22 cellular contexts compared by ENCODE assay signal in the genomic region with DNA sequence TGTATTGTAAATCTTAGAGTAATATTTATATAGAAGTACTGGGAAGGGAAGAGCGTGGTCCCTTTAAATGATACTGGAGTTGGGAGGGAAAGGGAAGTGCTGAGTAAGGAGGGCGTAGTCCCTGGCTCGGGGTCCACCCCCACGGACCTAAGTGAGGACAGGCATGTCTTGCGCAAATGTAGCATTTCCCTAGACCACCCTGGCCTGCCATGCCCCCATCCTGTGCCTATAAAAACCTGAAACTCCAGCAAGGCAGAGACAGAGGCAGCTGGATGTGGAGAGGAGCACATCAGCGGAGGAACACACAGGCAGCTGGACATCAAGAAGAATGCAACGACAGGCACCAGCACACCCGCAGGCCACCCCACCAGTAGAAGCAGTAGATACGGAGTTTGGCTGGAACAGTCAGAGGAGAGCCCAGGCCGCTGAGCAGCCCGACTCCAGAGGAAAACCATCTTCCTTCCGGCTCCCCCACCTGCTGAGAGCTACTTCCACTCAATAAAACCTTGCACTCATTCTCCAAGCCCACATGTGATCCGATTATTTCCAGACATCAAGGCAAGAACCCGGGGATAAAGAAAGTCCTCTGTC.
DNase-seq lines count a peak whose midpoint lies in the region; ATAC-seq, FAIRE-seq and TF ChIP-seq lines count a peak whose summit lies in the region.
"Had no signal": no experiment of that assay in that cellular context is flagged by ENCODE, and none has a peak within 500 bp of the region (broad histone marks: within the 10 kb centered on the region; RNA-seq: fewer than 3 reads in every experiment).

No MANE protein-coding gene starts in this region.

- H3K27ac Mint-ChIP-seq in endodermal cell = no peak overlapping the region
- H3K27ac Mint-ChIP-seq in CD8-positive, alpha-beta memory T cell = no peak overlapping the region
- H3K27ac Mint-ChIP-seq: CD4-positive, alpha-beta T cell had no signal

- intact Hi-C loops in HepG2 (cut with micrococcal nuclease; ENCODE audit: unreplicated experiment) = no loop called here
- intact Hi-C loops in right lobe of liver (cut with DNase I) = no loop called here
- intact Hi-C loops in left colon (cut with DNase I, micrococcal nuclease) = no loop called here

- WGBS in HepG2 (ENCODE audit: low lambda C conversion rate) = 20% methylated on average over 9 of the region's 14 CpGs
- WGBS in right lobe of liver (ENCODE audit: insufficient coverage, low coverage, low lambda C conversion rate, missing lambda C conversion rate) = 61% methylated on average over 8 of the region's 14 CpGs
- WGBS in endodermal cell (ENCODE audit: insufficient coverage in 1 of 2, insufficient read length in 1 of 2), 2 experiments = 90 to 96% methylated on average over 7 to 14 of the region's 14 CpGs

- CTCF ChIA-PET in HepG2 (lab: Yijun Ruan, JAX; ENCODE audit: low intra/inter-chr PET ratio, low total read pairs) = no interaction called here
- CTCF ChIA-PET in CD8-positive, alpha-beta memory T cell (lab: Charles Lee) = no interaction called here

- BruUV-seq in HepG2 (replicated peaks; lab: Mats Ljungman, UMichigan) = no TSS peak

- no peaks in the 10 kb centered on the region; the same call in 1 of the 2 replicates for H3K9me3 ChIP-seq in HepG2 (ENCODE audit: low read length)
- no peaks in the 10 kb centered on the region for H3K9me3 ChIP-seq in right lobe of liver
- H3K9me3 ChIP-seq in endodermal cell (ENCODE audit: control insufficient read depth, low read length) = peaks cover 10% of the 10 kb centered on the region
- H3K9me3 ChIP-seq in CD8-positive, alpha-beta memory T cell (ENCODE audit: low read length) = no peaks in the 10 kb centered on the region

- no peaks in the 10 kb centered on the region for H3K4me1 ChIP-seq in HepG2 (ENCODE audit: insufficient read depth, low read length)
- H3K4me1 ChIP-seq in right lobe of liver = no peaks in the 10 kb centered on the region
- no peaks in the 10 kb centered on the region for H3K4me1 ChIP-seq in endodermal cell (ENCODE audit: control insufficient read depth, insufficient read depth, low read length)
- H3K4me1 ChIP-seq in CD8-positive, alpha-beta memory T cell (ENCODE audit: insufficient read depth, low read length) = no peaks in the 10 kb centered on the region

- no peak overlapping the region for H3K4me3 Mint-ChIP-seq in endodermal cell
- H3K4me3 Mint-ChIP-seq in CD8-positive, alpha-beta memory T cell = no peak overlapping the region
- H3K4me3 Mint-ChIP-seq: CD4-positive, alpha-beta T cell had no signal

- H3K27me3 ChIP-seq in HepG2 (ENCODE audit: control insufficient read depth in 1 of 2, insufficient read depth in 2 of 2, low read length in 2 of 2) (no peaks in the 10 kb centered on the region), right lobe of liver (no peaks in the 10 kb centered on the region), endodermal cell (ENCODE audit: control insufficient read depth, insufficient read depth, low read length, poor library complexity, severe bottlenecking) (no peaks in the 10 kb centered on the region)
- no peaks in the 10 kb centered on the region for H3K27me3 ChIP-seq in CD8-positive, alpha-beta memory T cell (ENCODE audit: insufficient read depth, low read length, poor library complexity, severe bottlenecking)

- H4K20me1 ChIP-seq in HepG2 (ENCODE audit: insufficient read depth, low read length) = no peaks in the 10 kb centered on the region

- POLR2A ChIA-PET in HepG2 (lab: Yijun Ruan, JAX) = no interaction called here
- POLR2A ChIA-PET in CD8-positive, alpha-beta memory T cell (lab: Charles Lee) = no interaction called here

- no peak overlapping the region for H3K9ac ChIP-seq in HepG2 (ENCODE audit: insufficient read depth, low read depth, low read length)
- no peak overlapping the region for H3K9ac ChIP-seq in endodermal cell (ENCODE audit: extremely low read depth, low read length, poor library complexity, severe bottlenecking)

- H3K4me1 Mint-ChIP-seq in endodermal cell = no peaks in the 10 kb centered on the region
- H3K4me1 Mint-ChIP-seq in CD8-positive, alpha-beta memory T cell = no peaks in the 10 kb centered on the region

- no peak for TF ChIP-seq RAD21 in HepG2 (CRISPR knock-in tag; IDR thresholded peaks at IDR 0.05)

- peaks cover 2% of the 10 kb centered on the region for H3K9me3 Mint-ChIP-seq in endodermal cell
- H3K9me3 Mint-ChIP-seq in CD8-positive, alpha-beta memory T cell = peaks cover 4 to 11% (median 8%) of the 10 kb centered on the region in 5 donors
- H3K9me3 Mint-ChIP-seq: CD4-positive, alpha-beta T cell had no signal

- H3K27ac ChIP-seq in HepG2 (ENCODE audit: extremely low read length, insufficient read depth, low read length) (no peak overlapping the region), right lobe of liver (no peak overlapping the region), endodermal cell (ENCODE audit: low read depth, low read length) (no peak overlapping the region)
- no peak overlapping the region for H3K27ac ChIP-seq in CD8-positive, alpha-beta memory T cell (ENCODE audit: low read depth, low read length)
- H3K27ac ChIP-seq: HL-60 had no signal

- H3K4me3 ChIP-seq in HepG2 (replicated peaks in 1 of 3; ENCODE audit: insufficient read depth in 1 of 3, low read depth in 2 of 3, low read length in 3 of 3) = no peak overlapping the region
- no peak overlapping the region for H3K4me3 ChIP-seq in right lobe of liver
- H3K4me3 ChIP-seq in endodermal cell (ENCODE audit: low read length) = no peak overlapping the region
- H3K4me3 ChIP-seq in CD8-positive, alpha-beta memory T cell (ENCODE audit: low read length) = no peak overlapping the region

- no peak for FAIRE-seq in HepG2 (lab: Jason Lieb, UNC)
- FAIRE-seq: GM12891, GM18507 had no signal

- TF ChIP-seq EP300 in HepG2 (IDR thresholded peaks at IDR 0.05; ENCODE audit: low read depth in 2 of 2, low read length in 2 of 2) (no peak), HepG2 (CRISPR knock-in tag; IDR thresholded peaks at IDR 0.05; ENCODE audit: borderline replicate concordance) (no peak)

- DNase-seq in HepG2 (ENCODE audit: low spot score) = no peak
- no peak for DNase-seq in right lobe of liver
- peak; percentile 59 to 60 for DNase-seq in SHP77 (lab: John Stamatoyannopoulos, UW)
- DNase-seq in endodermal cell = peak; percentile 46
- DNase-seq in DMS153 (lab: John Stamatoyannopoulos, UW) = no peak
- DNase-seq in CD8-positive, alpha-beta memory T cell = no peak
- DNase-seq in stimulated activated naive CD4-positive, alpha-beta T cell (lab: John Stamatoyannopoulos, UW) = no peak
- no peak for DNase-seq in left colon
- DNase-seq: 8988T; Calu3; CD4-positive, alpha-beta T cell; H7; NCI-H1694 treated with DMSO at 0.1 percent for 48 hours; NCI-H2107; NCI-H2227 treated with DMSO at 0.1 percent for 48 hours; NCI-H510A treated with DMSO at 0.1 percent for 48 hours; NCI-H82; SW 1271 had no signal

- TF ChIP-seq CTCF in HepG2 (CRISPR knock-in tag; IDR thresholded peaks at IDR 0.05) (no peak), right lobe of liver (IDR thresholded peaks at IDR 0.05) (no peak), endodermal cell (conservative IDR thresholded peaks at IDR 0.05) (no peak)

- TF ChIP-seq POLR2A in HepG2 (IDR thresholded peaks at IDR 0.05; ENCODE audit: insufficient read depth in 1 of 2, low read depth in 2 of 2, low read length in 2 of 2) (no peak), right lobe of liver (IDR thresholded peaks at IDR 0.05) (no peak)

- H3K4me2 ChIP-seq in HepG2 (ENCODE audit: low read depth, low read length) = no peak overlapping the region

- no peaks in the 10 kb centered on the region for H3K27me3 Mint-ChIP-seq in endodermal cell (ENCODE audit: insufficient read depth)
- H3K27me3 Mint-ChIP-seq in CD8-positive, alpha-beta memory T cell = no peaks in the 10 kb centered on the region
- H3K27me3 Mint-ChIP-seq: CD4-positive, alpha-beta T cell had no signal

- H3K36me3 Mint-ChIP-seq in endodermal cell (ENCODE audit: low read depth) = no peaks in the 10 kb centered on the region
- no peaks in the 10 kb centered on the region for H3K36me3 Mint-ChIP-seq in CD8-positive, alpha-beta memory T cell

- H3K36me3 ChIP-seq in HepG2 (replicated peaks in 1 of 2; ENCODE audit: control insufficient read depth in 1 of 2, insufficient read depth in 2 of 2, low read length in 2 of 2) (no peaks in the 10 kb centered on the region), right lobe of liver (no peaks in the 10 kb centered on the region), endodermal cell (ENCODE audit: control insufficient read depth, insufficient read depth, low read length) (no peaks in the 10 kb centered on the region)
- H3K36me3 ChIP-seq in CD8-positive, alpha-beta memory T cell (ENCODE audit: insufficient read depth, low read length) = no peaks in the 10 kb centered on the region

- ATAC-seq in HepG2 (peak; percentile 36; the same call in 2 of the 3 replicates), right lobe of liver (no peak), left colon (no peak)
- ATAC-seq: Panc1 had no signal

- in situ Hi-C loops in HepG2 (cut with HindIII; ENCODE audit: extremely low pct_ligation_motif_present, low pct_unique_long_range_greater_than_20kb) = no loop called here

- no peak overlapping the region for H2AFZ ChIP-seq in HepG2 (ENCODE audit: low read length)

- no peaks in the 10 kb centered on the region for H3K79me2 ChIP-seq in HepG2 (ENCODE audit: insufficient read depth, low read length)

TF ChIP-seq in HepG2, 621 proteins besides CTCF, POLR2A, EP300 and RAD21:
- TF ChIP-seq ZNF616 (CRISPR knock-in tag; IDR thresholded peaks at IDR 0.05; ENCODE audit: low read depth) = no peak
- TF ChIP-seq, protein P1, sequence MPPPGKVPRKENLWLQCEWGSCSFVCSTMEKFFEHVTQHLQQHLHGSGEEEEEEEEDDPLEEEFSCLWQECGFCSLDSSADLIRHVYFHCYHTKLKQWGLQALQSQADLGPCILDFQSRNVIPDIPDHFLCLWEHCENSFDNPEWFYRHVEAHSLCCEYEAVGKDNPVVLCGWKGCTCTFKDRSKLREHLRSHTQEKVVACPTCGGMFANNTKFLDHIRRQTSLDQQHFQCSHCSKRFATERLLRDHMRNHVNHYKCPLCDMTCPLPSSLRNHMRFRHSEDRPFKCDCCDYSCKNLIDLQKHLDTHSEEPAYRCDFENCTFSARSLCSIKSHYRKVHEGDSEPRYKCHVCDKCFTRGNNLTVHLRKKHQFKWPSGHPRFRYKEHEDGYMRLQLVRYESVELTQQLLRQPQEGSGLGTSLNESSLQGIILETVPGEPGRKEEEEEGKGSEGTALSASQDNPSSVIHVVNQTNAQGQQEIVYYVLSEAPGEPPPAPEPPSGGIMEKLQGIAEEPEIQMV (CRISPR knock-in tag; IDR thresholded peaks at IDR 0.05; ENCODE audit: low read depth) = peak; percentile 66; the same call in 1 of the 2 replicates
TF ChIP-seq in HepG2: peak in this region for 1.

Comparison
In these comparisons a context has a peak if more than half of its experiments do, and no peak if none do; other contexts are left out.
1. DNase-seq: peak in SHP77 (2 of 2) and endodermal cell (single experiment); none in HepG2 (single experiment), right lobe of liver (0 of 3), DMS153 (single experiment), CD8-positive, alpha-beta memory T cell (0 of 5), stimulated activated naive CD4-positive, alpha-beta T cell (0 of 6) and left colon (0 of 2).